In the genomic region with DNA sequence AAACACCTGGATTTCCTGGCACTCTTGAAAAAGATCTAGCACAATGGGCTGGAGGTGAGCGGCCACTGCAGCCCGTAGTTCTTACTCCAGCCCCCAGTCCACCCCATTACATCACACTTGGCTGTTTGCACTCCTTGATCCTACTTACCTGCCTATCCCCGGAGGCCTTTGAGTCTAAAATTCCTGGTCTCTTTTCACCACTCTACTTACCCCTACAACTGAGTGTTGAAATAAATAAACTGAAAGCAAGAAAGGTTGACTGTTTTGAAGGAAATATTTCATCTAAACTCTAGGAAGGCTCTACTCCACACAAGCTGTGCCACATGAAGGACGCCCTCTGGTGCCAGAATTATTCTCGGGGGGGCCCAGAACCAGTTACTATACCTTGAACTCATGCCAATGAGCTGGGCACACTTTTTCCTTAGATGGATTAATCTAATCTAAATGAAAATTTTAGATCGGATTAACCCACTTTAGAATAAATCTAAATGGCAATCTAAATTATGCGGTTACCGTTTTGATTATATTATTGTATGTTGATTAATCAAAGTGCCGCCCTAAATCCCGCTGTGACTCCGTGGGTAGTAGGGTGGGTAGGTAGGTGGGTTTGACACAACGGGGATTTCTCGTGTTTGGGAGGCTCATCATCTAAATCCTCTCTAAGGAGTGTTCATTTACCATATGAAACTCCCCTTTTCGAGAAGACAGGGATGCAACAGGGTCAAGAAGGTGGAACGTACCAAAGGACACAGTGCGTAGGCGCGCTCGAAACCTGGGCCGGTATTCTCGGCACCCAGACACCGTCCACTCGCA, we compare ENCODE assay signal across 8 cellular contexts. TPM values are rescaled to one million over a fixed set of nuclear protein-coding genes. Genes with fewer than 3 reads are reported as not detected.
A peak's percentile ranks its signal among the peaks of the same experiment; 100 is the strongest.
DNase-seq lines count a peak whose midpoint lies in the region; ATAC-seq, FAIRE-seq and TF ChIP-seq lines count a peak whose summit lies in the region.

No MANE protein-coding gene starts in this region.

- H3K27me3 ChIP-seq in ovary: no peaks in the 10 kb centered on the region

- no peak for TF ChIP-seq POLR2A in ovary (IDR thresholded peaks at IDR 0.05)

- no peaks in the 10 kb centered on the region for H3K4me1 ChIP-seq in ovary (ENCODE audit: insufficient read depth)

- TF ChIP-seq CTCF in D721Med (IDR thresholded peaks at IDR 0.05; ENCODE audit: insufficient read depth, missing control alignments): peak; percentile 54
- peak; percentile 18 for TF ChIP-seq CTCF in fibroblast of pulmonary artery (IDR thresholded peaks at IDR 0.05; ENCODE audit: low read length, missing control alignments)
- TF ChIP-seq CTCF in ovary (IDR thresholded peaks at IDR 0.05): no peak

- no peaks in the 10 kb centered on the region for H3K9me3 ChIP-seq in ovary

- peak overlapping the region; percentile 82 for H3K4me3 ChIP-seq in fibroblast of pulmonary artery (replicated peaks; ENCODE audit: low read depth, low read length)
- peak overlapping the region; percentile 52 for H3K4me3 ChIP-seq in ovary

- peak overlapping the region; percentile 99 for H3K27ac Mint-ChIP-seq in activated T-cell treated with anti-CD3 and anti-CD28 coated beads, Interleukin-2, amount 50 U/mL, for 72 hours

- no peak for TF ChIP-seq EP300 in ovary (IDR thresholded peaks at IDR 0.05)

- peaks cover 41% of the 10 kb centered on the region for H3K4me1 Mint-ChIP-seq in activated T-cell treated with anti-CD3 and anti-CD28 coated beads, Interleukin-2, amount 50 U/mL, for 72 hours (ENCODE audit: low read depth)

- peak; percentile 3 for ATAC-seq in HG03060 (IDR thresholded peaks at IDR 0.05; ENCODE audit: low read depth, unreplicated experiment)
- ATAC-seq in activated T-cell treated with anti-CD3 and anti-CD28 coated beads, Interleukin-2, amount 50 U/mL, for 72 hours (replicated peaks in 1 of 2): no peak
- no peak for ATAC-seq in HG02973 (IDR thresholded peaks at IDR 0.05; ENCODE audit: unreplicated experiment)
- ATAC-seq in HG03342 (IDR thresholded peaks at IDR 0.05; ENCODE audit: unreplicated experiment): no peak

- DNase-seq in D721Med (ENCODE audit: insufficient read length, low spot score) (no peak), NCI-H774 (lab: John Stamatoyannopoulos, UW) (peak; percentile 78), fibroblast of pulmonary artery (ENCODE audit: low read depth) (peak; percentile 43), ovary (peak; percentile 53 to 71 (median 69))
- peak; percentile 64 to 72 for DNase-seq in activated T-cell treated with anti-CD3 and anti-CD28 coated beads, Interleukin-2, amount 50 U/mL, for 72 hours

- H3K27ac ChIP-seq in ovary: peak overlapping the region in 1 of 2 donors; percentile 99

- peak overlapping the region; percentile 97 to 99 for H3K4me3 Mint-ChIP-seq in activated T-cell treated with anti-CD3 and anti-CD28 coated beads, Interleukin-2, amount 50 U/mL, for 72 hours

- intact Hi-C loops in ovary (cut with DNase I): no loop called here

- no peaks in the 10 kb centered on the region for H3K36me3 ChIP-seq in ovary

- H3K9me3 Mint-ChIP-seq in activated T-cell treated with anti-CD3 and anti-CD28 coated beads, Interleukin-2, amount 50 U/mL, for 72 hours: no peaks in the 10 kb centered on the region

- peaks cover 17 to 31% of the 10 kb centered on the region in 2 donors for H3K36me3 Mint-ChIP-seq in activated T-cell treated with anti-CD3 and anti-CD28 coated beads, Interleukin-2, amount 50 U/mL, for 72 hours (ENCODE audit: insufficient read depth in 2 of 2)

- FAIRE-seq in D721Med (lab: Jason Lieb, UNC): no peak

- WGBS in ovary, 3 donors: 8 to 10% (median 9%) methylated on average over 23 of the region's 23 CpGs

- no peaks in the 10 kb centered on the region for H3K27me3 Mint-ChIP-seq in activated T-cell treated with anti-CD3 and anti-CD28 coated beads, Interleukin-2, amount 50 U/mL, for 72 hours (ENCODE audit: low read depth)

RNA-seq across cellular contexts. Expression of gene EIF1, which starts 0.7 kb away (rescaled TPM):
- 1,000 to 10,000 TPM; 2,404 to 2,458 TPM for total RNA-seq in activated T-cell treated with anti-CD3 and anti-CD28 coated beads, Interleukin-2, amount 50 U/mL, for 72 hours
- total RNA-seq in ovary: 1,000 to 10,000 TPM in 1 of 7 donors, 100 to 1,000 TPM in 6; 270 to 1,292 (median 813) TPM
- 1,000 to 10,000 TPM in 1 of 2 donors, 100 to 1,000 TPM in 1; 641 to 1,340 TPM for polyA plus RNA-seq in ovary

RNA-seq across cellular contexts. Expression of gene GAST, which starts 24.1 kb away (rescaled TPM):
- total RNA-seq in activated T-cell treated with anti-CD3 and anti-CD28 coated beads, Interleukin-2, amount 50 U/mL, for 72 hours: not detected
- total RNA-seq in ovary: not detected
- not detected for polyA plus RNA-seq in ovary

RNA-seq across cellular contexts. Expression of gene HAP1, which starts 46.4 kb away (rescaled TPM):
- total RNA-seq in activated T-cell treated with anti-CD3 and anti-CD28 coated beads, Interleukin-2, amount 50 U/mL, for 72 hours: under 1 TPM; 0.17 to 0.21 TPM
- total RNA-seq in ovary: 1 to 10 TPM in 2 of 7 donors, under 1 TPM in 5; 0.12 to 1.5 (median 0.56) TPM
- under 1 TPM; 0.17 to 0.85 TPM for polyA plus RNA-seq in ovary

Comparison
In these comparisons a context has a peak if more than half of its experiments do, and no peak if none do; other contexts are left out.
1. CTCF ChIP-seq: peak in D721Med (single experiment) and fibroblast of pulmonary artery (single experiment); none in ovary (0 of 3).